ENCODE assay signal across 8 cellular contexts in genomic region chr7:133252858-133253521, GRCh38. TPM values are rescaled to one million over a fixed set of nuclear protein-coding genes. Genes with fewer than 3 reads are reported as not detected.
DNase-seq lines count a peak whose midpoint lies in the region; ATAC-seq, FAIRE-seq and TF ChIP-seq lines count a peak whose summit lies in the region.

TSS of gene EXOC4 (plus strand) at chr7:133253078.

- H3K4me2 ChIP-seq in OCI-LY1 (ENCODE audit: low read length) = peak within 1 kb of the TSS; percentile 81

- DNase-seq in Calu3 = peak; percentile 92
- peak; percentile 84 for DNase-seq in activated CD8-positive, alpha-beta memory T cell treated with anti-CD3 and anti-CD28 coated beads, Interleukin-2, amount 50 U/mL, for 4 hours
- peak; percentile 73 to 88 for DNase-seq in stimulated activated CD8-positive, alpha-beta memory T cell treated with anti-CD3 and anti-CD28 coated beads, Interleukin-15, amount 100 ng/mL, for 4 hours (ENCODE audit: low read depth in 2 of 2)

- under 1% methylated on average over 21 of the region's 25 CpGs for WGBS in HUES64
- 0% methylated on average over 10 to 18 of the region's 25 CpGs for WGBS in mesodermal cell (ENCODE audit: insufficient coverage in 2 of 2), 2 experiments

- H3K36me3 Mint-ChIP-seq in Calu3 (ENCODE audit: insufficient read depth, unreplicated experiment) = peaks cover 21% of the 10 kb centered on the region

- peak within 1 kb of the TSS; percentile 86 for H3K4me3 Mint-ChIP-seq in Calu3 (ENCODE audit: low read depth, unreplicated experiment)

- H3K27me3 Mint-ChIP-seq in Calu3 (ENCODE audit: unreplicated experiment) = no peaks in the 10 kb centered on the region

- CTCF ChIA-PET in Calu3 (lab: Charles Lee) = interaction anchor here (0.8 kb wide), 1 partner anchor 13 kb away, joined by 3 read pairs; no protein-coding TSS in a partner anchor

- H3K9ac ChIP-seq in HUES64 (ENCODE audit: low read depth, low read length) (peak within 1 kb of the TSS; percentile 87), OCI-LY1 (ENCODE audit: low read length) (peak within 1 kb of the TSS; percentile 86)

- intact Hi-C loops in Calu3 (cut with micrococcal nuclease; ENCODE audit: unreplicated experiment) = loop anchor here (10.0 kb wide), 1 partner anchor 602 kb away; no protein-coding TSS in a partner anchor

- peaks cover 47% of the 10 kb centered on the region for H3K79me2 ChIP-seq in OCI-LY1 (ENCODE audit: insufficient read depth, low read length)

- peak within 1 kb of the TSS; percentile 79 for H3K4me3 ChIP-seq in HUES64 (ENCODE audit: low read length)
- H3K4me3 ChIP-seq in OCI-LY1 (ENCODE audit: low read depth, low read length, poor library complexity, severe bottlenecking) = peak within 1 kb of the TSS; percentile 78
- H3K4me3 ChIP-seq in mesodermal cell (ENCODE audit: extremely low read depth, insufficient read depth, low read length, poor library complexity, severe bottlenecking) = peak within 1 kb of the TSS; percentile 97

- H3K4me1 Mint-ChIP-seq in Calu3 (ENCODE audit: low read depth, unreplicated experiment) = peaks cover 14% of the 10 kb centered on the region

- TSS peak; percentile 55 for BruUV-seq in Calu3 (replicated peaks; lab: Mats Ljungman, UMichigan)

- H3K9me3 Mint-ChIP-seq in Calu3 (ENCODE audit: low read depth, unreplicated experiment) = no peaks in the 10 kb centered on the region

- no peaks in the 10 kb centered on the region for H3K36me3 ChIP-seq in HUES64 (ENCODE audit: insufficient read depth, low read length)
- H3K36me3 ChIP-seq in OCI-LY1 (ENCODE audit: insufficient read depth, low read length) = peaks cover 10% of the 10 kb centered on the region; the same call in 1 of the 2 replicates
- peaks cover 9% of the 10 kb centered on the region for H3K36me3 ChIP-seq in mesodermal cell (ENCODE audit: control insufficient read depth, insufficient read depth, low read length)

- peak within 1 kb of the TSS; percentile 83 for H3K27ac ChIP-seq in HUES64 (ENCODE audit: low read depth, low read length)
- H3K27ac ChIP-seq in OCI-LY1 (ENCODE audit: low read depth, low read length, poor library complexity, severe bottlenecking) = peak within 1 kb of the TSS; percentile 3
- H3K27ac ChIP-seq in mesodermal cell (ENCODE audit: low read depth, low read length, severe bottlenecking) = peak within 1 kb of the TSS; percentile 71

- H3K9me2 ChIP-seq in OCI-LY1 (ENCODE audit: low read depth, low read length) = no peaks in the 10 kb centered on the region

- H3K4me1 ChIP-seq in HUES64 (ENCODE audit: insufficient read depth, low read length) (peaks cover 7% of the 10 kb centered on the region), OCI-LY1 (ENCODE audit: insufficient read depth, low read length, severe bottlenecking) (peaks cover 25% of the 10 kb centered on the region), mesodermal cell (ENCODE audit: control insufficient read depth, insufficient read depth, low read length, poor library complexity, severe bottlenecking) (no peaks in the 10 kb centered on the region)

- H3F3A ChIP-seq in OCI-LY1 (ENCODE audit: insufficient read depth, low read length) = 0 out of 2 replicates have a peak, but pooled peaks cover 3% of the 10 kb centered on the region

- FAIRE-seq in endometrium (lab: Jason Lieb, UNC) = peak; percentile 100

- TF ChIP-seq CTCF in Calu3 (IDR thresholded peaks at IDR 0.05; ENCODE audit: unreplicated experiment) (no peak), OCI-LY1 (IDR thresholded peaks at IDR 0.05; ENCODE audit: low read length) (no peak)

- 0 out of 2 replicates have a peak, but pooled peaks cover 3% of the 10 kb centered on the region for H3K9me3 ChIP-seq in HUES64 (ENCODE audit: insufficient read depth, low read depth, low read length)
- no peaks in the 10 kb centered on the region for H3K9me3 ChIP-seq in OCI-LY1 (ENCODE audit: low read length)
- H3K9me3 ChIP-seq in mesodermal cell (ENCODE audit: control insufficient read depth, low read length) = no peaks in the 10 kb centered on the region

- H4K20me1 ChIP-seq in OCI-LY1 (ENCODE audit: insufficient read depth, low read length) = no peaks in the 10 kb centered on the region

- peak within 1 kb of the TSS; percentile 80 for H2AFZ ChIP-seq in OCI-LY1 (ENCODE audit: low read length)

- H3K27ac Mint-ChIP-seq in Calu3 (ENCODE audit: unreplicated experiment) = peak within 1 kb of the TSS; percentile 85

- no peaks in the 10 kb centered on the region for H3K27me3 ChIP-seq in HUES64 (ENCODE audit: insufficient read depth, low read length)
- no peaks in the 10 kb centered on the region for H3K27me3 ChIP-seq in OCI-LY1 (ENCODE audit: insufficient read depth, low read length)

- peak; percentile 100 for ATAC-seq in GM21447 (IDR thresholded peaks at IDR 0.05; ENCODE audit: unreplicated experiment)

RNA-seq across cellular contexts. Expression of gene EXOC4, which starts in this region (rescaled TPM):
- 91.9 and 92.0 TPM in 2 replicates for total RNA-seq in Calu3 (2022)
- polyA plus RNA-seq in HUES64 (2013, experiment 1 of 2) = 34.8 TPM
- polyA plus RNA-seq in HUES64 (2013, experiment 2 of 2) = 39.7 TPM
- polyA plus RNA-seq in mesodermal cell (2013, experiment 1 of 2) = 56.8 TPM
- 55.0 TPM for polyA plus RNA-seq in mesodermal cell (2013, experiment 2 of 2)

Comparison
In these comparisons a context has a peak if more than half of its experiments do, and no peak if none do; other contexts are left out.
1. Peak in every context shown above with its lines: DNase-seq, ATAC-seq, H3K4me3 ChIP-seq and H3K27ac ChIP-seq.
2. H3K27ac ChIP-seq: peak in every context shown above with its lines; median percentile 83 in HUES64; 71 in mesodermal cell; 3 in OCI-LY1.